ENCODE assay signal across 1 cellular context in genomic region chr20:5529331-5530142, GRCh38.
TF ChIP-seq lines count a peak whose summit lies in the region.

No MANE protein-coding gene starts in this region.

TF ChIP-seq in GM23338, 12 proteins besides CTCF, POLR2A, EP300 and RAD21 (continued from another document):
- TF ChIP-seq ZNF462 (CRISPR knock-in tag; IDR thresholded peaks at IDR 0.05), result no peak
- no peak for TF ChIP-seq ZNF114 (CRISPR knock-in tag; IDR thresholded peaks at IDR 0.05)
- no peak for TF ChIP-seq ZNF331 (CRISPR knock-in tag; IDR thresholded peaks at IDR 0.05; ENCODE audit: low read depth)
TF ChIP-seq in GM23338: peak in this region for 0.
